In genomic region chr10:47340613-47341170, GRCh38 we compare ENCODE assay signal across 8 cellular contexts. TPM values are rescaled to one million over a fixed set of nuclear protein-coding genes. Genes with fewer than 3 reads are reported as not detected.
A peak's percentile ranks its signal among the peaks of the same experiment; 100 is the strongest.
DNase-seq lines count a peak whose midpoint lies in the region; ATAC-seq and TF ChIP-seq lines count a peak whose summit lies in the region.

No MANE protein-coding gene starts in this region.

- DNase-seq in BE2C (peak; percentile 66), PC-3 (peak; percentile 67), upper lobe of left lung (peak in 1 of 2 donors; percentile 50)
- DNase-seq in activated T-helper 1 cell treated with anti-CD3 and anti-CD28 coated beads, Interleukin-12 subunit alpha, Interleukin-12 subunit beta, Interleukin-2, Interleukin-4 antibody, amounts not matched to agents 30 ng/mL and 10 ng/mL and 1 ng/mL, durations not matched to agents 14 hours and 24 hours and 36 hours (ENCODE audit: low spot score) = peak; percentile 49

- no peaks in the 10 kb centered on the region for H3K9me3 ChIP-seq in BE2C
- H3K9me3 ChIP-seq in PC-3 (ENCODE audit: low read length) = no peaks in the 10 kb centered on the region
- no peaks in the 10 kb centered on the region for H3K9me3 ChIP-seq in gastroesophageal sphincter
- H3K9me3 ChIP-seq in parathyroid adenoma (ENCODE audit: control insufficient read depth, low read length) = no peaks in the 10 kb centered on the region
- H3K9me3 ChIP-seq in upper lobe of left lung = no peaks in the 10 kb centered on the region

- no TSS peak for BruUV-seq in PC-3 (replicated peaks; lab: Mats Ljungman, UMichigan)

- TF ChIP-seq POLR2A in gastroesophageal sphincter (IDR thresholded peaks at IDR 0.05) (no peak), upper lobe of left lung (IDR thresholded peaks at IDR 0.05) (no peak)

- H3K9me3 Mint-ChIP-seq in activated T-helper 1 cell treated with anti-CD3 and anti-CD28 coated beads, Interleukin-12 subunit alpha, Interleukin-12 subunit beta, Interleukin-2, Interleukin-4 antibody, amounts not matched to agents 30 ng/mL and 10 ng/mL and 1 ng/mL, durations not matched to agents 14 hours and 24 hours and 36 hours = no peaks in the 10 kb centered on the region

- no peaks in the 10 kb centered on the region for H3K27me3 ChIP-seq in BE2C
- H3K27me3 ChIP-seq in PC-3 (ENCODE audit: low read length) = peaks cover 3% of the 10 kb centered on the region; the same call in 1 of the 2 replicates
- peaks cover 16% of the 10 kb centered on the region for H3K27me3 ChIP-seq in gastroesophageal sphincter
- H3K27me3 ChIP-seq in parathyroid adenoma (ENCODE audit: control insufficient read depth, insufficient read depth, low read length) = no peaks in the 10 kb centered on the region
- no peaks in the 10 kb centered on the region for H3K27me3 ChIP-seq in upper lobe of left lung

- POLR2A ChIA-PET in PC-3 (lab: Charles Lee; ENCODE audit: unreplicated experiment) = no interaction called here

- no peak overlapping the region for H2AFZ ChIP-seq in PC-3 (ENCODE audit: low read length)
- H2AFZ ChIP-seq in parathyroid adenoma = no peak overlapping the region

- H3F3A ChIP-seq in PC-3 (ENCODE audit: low read length, unreplicated experiment) = no peaks in the 10 kb centered on the region

- CTCF ChIA-PET in PC-3 (lab: Charles Lee) = no interaction called here

- no peak overlapping the region for H3K27ac Mint-ChIP-seq in activated T-helper 1 cell treated with anti-CD3 and anti-CD28 coated beads, Interleukin-12 subunit alpha, Interleukin-12 subunit beta, Interleukin-2, Interleukin-4 antibody, amounts not matched to agents 30 ng/mL and 10 ng/mL and 1 ng/mL, durations not matched to agents 14 hours and 24 hours and 36 hours

- H3K4me2 ChIP-seq in PC-3 (ENCODE audit: low read length) (no peak overlapping the region), parathyroid adenoma (ENCODE audit: low read length) (no peak overlapping the region)

- no peak for TF ChIP-seq EP300 in gastroesophageal sphincter (IDR thresholded peaks at IDR 0.05)
- no peak for TF ChIP-seq EP300 in upper lobe of left lung (IDR thresholded peaks at IDR 0.05)

- no peak overlapping the region for H3K9ac ChIP-seq in PC-3 (ENCODE audit: low read length)
- H3K9ac ChIP-seq in parathyroid adenoma = no peak overlapping the region

- H3K27ac ChIP-seq in PC-3 (ENCODE audit: low read length) = no peak overlapping the region
- no peak overlapping the region for H3K27ac ChIP-seq in gastroesophageal sphincter
- H3K27ac ChIP-seq in parathyroid adenoma = no peak overlapping the region
- H3K27ac ChIP-seq in upper lobe of left lung = no peak overlapping the region

- 59 to 64% methylated on average over 5 of the region's 5 CpGs for WGBS in gastroesophageal sphincter (ENCODE audit: low coverage in 1 of 2), 2 donors
- WGBS in upper lobe of left lung, 2 donors = 69 to 72% methylated on average over 5 of the region's 5 CpGs

- H3K27me3 Mint-ChIP-seq in activated T-helper 1 cell treated with anti-CD3 and anti-CD28 coated beads, Interleukin-12 subunit alpha, Interleukin-12 subunit beta, Interleukin-2, Interleukin-4 antibody, amounts not matched to agents 30 ng/mL and 10 ng/mL and 1 ng/mL, durations not matched to agents 14 hours and 24 hours and 36 hours (ENCODE audit: insufficient read depth) = peaks cover 6% of the 10 kb centered on the region

- H3K4me3 Mint-ChIP-seq in activated T-helper 1 cell treated with anti-CD3 and anti-CD28 coated beads, Interleukin-12 subunit alpha, Interleukin-12 subunit beta, Interleukin-2, Interleukin-4 antibody, amounts not matched to agents 30 ng/mL and 10 ng/mL and 1 ng/mL, durations not matched to agents 14 hours and 24 hours and 36 hours = no peak overlapping the region

- H3K9me2 ChIP-seq in PC-3 (replicated peaks; ENCODE audit: low read length) = no peaks in the 10 kb centered on the region

- ATAC-seq in GM19397 (IDR thresholded peaks at IDR 0.05; ENCODE audit: unreplicated experiment) (peak; percentile 66), PC-3 (peak; percentile 63), gastroesophageal sphincter (peak; percentile 48), upper lobe of left lung (ENCODE audit: low FRiP score in 2 of 2) (peak; percentile 78 to 83), GM19452 (IDR thresholded peaks at IDR 0.05; ENCODE audit: unreplicated experiment) (no peak)

- peak; percentile 98 for TF ChIP-seq CTCF in BE2C (IDR thresholded peaks at IDR 0.05; ENCODE audit: low read depth, low read length)
- TF ChIP-seq CTCF in PC-3 (conservative IDR thresholded peaks at IDR 0.05; ENCODE audit: low read depth, low read length) = peak; percentile 90
- TF ChIP-seq CTCF in gastroesophageal sphincter (IDR thresholded peaks at IDR 0.05) = peak; percentile 66 to 91 (median 77)
- peak; percentile 85 for TF ChIP-seq CTCF in parathyroid adenoma (IDR thresholded peaks at IDR 0.05)
- TF ChIP-seq CTCF in upper lobe of left lung (IDR thresholded peaks at IDR 0.05) = peak; percentile 74 to 89 (median 78)

- intact Hi-C loops in PC-3 (cut with micrococcal nuclease) = no loop called here
- intact Hi-C loops in activated T-helper 1 cell treated with anti-CD3 and anti-CD28 coated beads, Interleukin-12 subunit alpha, Interleukin-12 subunit beta, Interleukin-2, Interleukin-4 antibody, amounts not matched to agents 30 ng/mL and 10 ng/mL and 1 ng/mL, durations not matched to agents 14 hours and 24 hours and 36 hours (cut with micrococcal nuclease) = loop anchor here (1.0 kb wide), 2 partner anchors 293 to 316 kb away; no protein-coding TSS in a partner anchor

- H3K4me3 ChIP-seq in BE2C (ENCODE audit: low read depth, low read length) (no peak overlapping the region), PC-3 (ENCODE audit: low read length) (no peak overlapping the region), gastroesophageal sphincter (no peak overlapping the region), parathyroid adenoma (ENCODE audit: low read depth, low read length) (no peak overlapping the region), upper lobe of left lung (no peak overlapping the region)

- no peaks in the 10 kb centered on the region for H4K20me1 ChIP-seq in PC-3 (ENCODE audit: low read length)

- H3K36me3 Mint-ChIP-seq in activated T-helper 1 cell treated with anti-CD3 and anti-CD28 coated beads, Interleukin-12 subunit alpha, Interleukin-12 subunit beta, Interleukin-2, Interleukin-4 antibody, amounts not matched to agents 30 ng/mL and 10 ng/mL and 1 ng/mL, durations not matched to agents 14 hours and 24 hours and 36 hours (ENCODE audit: low read depth) = no peaks in the 10 kb centered on the region

- H3K36me3 ChIP-seq in BE2C = no peaks in the 10 kb centered on the region
- no peaks in the 10 kb centered on the region for H3K36me3 ChIP-seq in PC-3 (ENCODE audit: low read depth, low read length)
- H3K36me3 ChIP-seq in gastroesophageal sphincter = no peaks in the 10 kb centered on the region
- no peaks in the 10 kb centered on the region for H3K36me3 ChIP-seq in parathyroid adenoma (ENCODE audit: control insufficient read depth, insufficient read depth, low read length)
- H3K36me3 ChIP-seq in upper lobe of left lung = no peaks in the 10 kb centered on the region

- no peaks in the 10 kb centered on the region for H3K79me2 ChIP-seq in PC-3 (ENCODE audit: low read length)
- H3K79me2 ChIP-seq in parathyroid adenoma = no peaks in the 10 kb centered on the region

- H3K4me1 ChIP-seq in BE2C (no peaks in the 10 kb centered on the region), PC-3 (ENCODE audit: insufficient read depth, low read length) (no peaks in the 10 kb centered on the region), gastroesophageal sphincter (peaks cover 0 to 11% (median 0%) of the 10 kb centered on the region in 3 donors), parathyroid adenoma (no peaks in the 10 kb centered on the region), upper lobe of left lung (no peaks in the 10 kb centered on the region)

- H3K4me1 Mint-ChIP-seq in activated T-helper 1 cell treated with anti-CD3 and anti-CD28 coated beads, Interleukin-12 subunit alpha, Interleukin-12 subunit beta, Interleukin-2, Interleukin-4 antibody, amounts not matched to agents 30 ng/mL and 10 ng/mL and 1 ng/mL, durations not matched to agents 14 hours and 24 hours and 36 hours (ENCODE audit: low read depth) = no peaks in the 10 kb centered on the region

RNA-seq across cellular contexts. Expression of gene RBP3, which starts 7.5 kb away (rescaled TPM):
- polyA plus RNA-seq in BE2C (2012; ENCODE audit: insufficient read depth, insufficient read length, low read depth) = not detected
- total RNA-seq in PC-3 (2014; rRNA removed) (not detected in 2 replicates), gastroesophageal sphincter (not detected), upper lobe of left lung (not detected)
- not detected in 2 replicates for total RNA-seq in activated T-helper 1 cell treated with anti-CD3 and anti-CD28 coated beads, Interleukin-12 subunit alpha, Interleukin-12 subunit beta, Interleukin-2, Interleukin-4 antibody, amounts not matched to agents 30 ng/mL and 10 ng/mL and 1 ng/mL, durations not matched to agents 14 hours and 24 hours and 36 hours

RNA-seq across cellular contexts. Expression of gene GDF2, which starts 18.4 kb away (rescaled TPM):
- polyA plus RNA-seq in BE2C (2012; ENCODE audit: insufficient read depth, insufficient read length, low read depth) = not detected
- total RNA-seq in PC-3 (2014; rRNA removed) (not detected in 2 replicates), gastroesophageal sphincter (not detected), upper lobe of left lung (not detected)
- not detected in 2 replicates for total RNA-seq in activated T-helper 1 cell treated with anti-CD3 and anti-CD28 coated beads, Interleukin-12 subunit alpha, Interleukin-12 subunit beta, Interleukin-2, Interleukin-4 antibody, amounts not matched to agents 30 ng/mL and 10 ng/mL and 1 ng/mL, durations not matched to agents 14 hours and 24 hours and 36 hours

RNA-seq across cellular contexts. Expression of gene GDF10, which starts 40.7 kb away (rescaled TPM):
- not detected for polyA plus RNA-seq in BE2C (2012; ENCODE audit: insufficient read depth, insufficient read length, low read depth)
- total RNA-seq in PC-3 (2014; rRNA removed) (not detected in 2 replicates), gastroesophageal sphincter (10 to 100 TPM in 2 of 4 donors, 1 to 10 TPM in 2; 5.8 to 29.7 (median 10.8) TPM), upper lobe of left lung (10 to 100 TPM in 2 of 6 donors, 1 to 10 TPM in 4; 1.8 to 23.4 (median 7.8) TPM)
- total RNA-seq in activated T-helper 1 cell treated with anti-CD3 and anti-CD28 coated beads, Interleukin-12 subunit alpha, Interleukin-12 subunit beta, Interleukin-2, Interleukin-4 antibody, amounts not matched to agents 30 ng/mL and 10 ng/mL and 1 ng/mL, durations not matched to agents 14 hours and 24 hours and 36 hours = 0.27 and 0.34 TPM in 2 replicates

RNA-seq across cellular contexts. Expression of gene ZNF488, which starts 43.4 kb away (rescaled TPM):
- not detected for polyA plus RNA-seq in BE2C (2012; ENCODE audit: insufficient read depth, insufficient read length, low read depth)
- total RNA-seq in PC-3 (2014; rRNA removed) (1.7 and 2.1 TPM in 2 replicates), gastroesophageal sphincter (under 1 TPM in 2 of 4 donors, not detected in 2; 0.12 to 0.47 TPM), upper lobe of left lung (under 1 TPM in 4 of 6 donors, not detected in 2; 0.15 to 0.66 (median 0.28) TPM)
- total RNA-seq in activated T-helper 1 cell treated with anti-CD3 and anti-CD28 coated beads, Interleukin-12 subunit alpha, Interleukin-12 subunit beta, Interleukin-2, Interleukin-4 antibody, amounts not matched to agents 30 ng/mL and 10 ng/mL and 1 ng/mL, durations not matched to agents 14 hours and 24 hours and 36 hours = not detected in 2 replicates
